In genomic region chr1:83802023-83802422, GRCh38 we compare ENCODE assay signal across 23 cellular contexts.
A peak's percentile ranks its signal among the peaks of the same experiment; 100 is the strongest.
DNase-seq lines count a peak whose midpoint lies in the region; TF ChIP-seq lines count a peak whose summit lies in the region.
"Had no signal": no experiment of that assay in that cellular context is flagged by ENCODE, and none has a peak within 500 bp of the region (broad histone marks: within the 10 kb centered on the region; RNA-seq: fewer than 3 reads in every experiment).

No MANE protein-coding gene starts in this region.

- H3K9me3 ChIP-seq in neural progenitor cell (ENCODE audit: low read depth) (no peaks in the 10 kb centered on the region), esophagus squamous epithelium (no peaks in the 10 kb centered on the region)
- H3K9me3 ChIP-seq: ascending aorta had no signal

- no peaks in the 10 kb centered on the region for H3K27me3 ChIP-seq in neural progenitor cell
- no peaks in the 10 kb centered on the region for H3K27me3 ChIP-seq in esophagus squamous epithelium
- H3K27me3 ChIP-seq: ascending aorta had no signal

- H3K4me1 ChIP-seq in neural progenitor cell (peaks cover 37% of the 10 kb centered on the region), esophagus squamous epithelium (peaks cover 0 to 5% (median 0%) of the 10 kb centered on the region in 3 donors)
- H3K4me1 ChIP-seq: parathyroid adenoma had no signal

- TF ChIP-seq POLR2A in esophagus squamous epithelium (IDR thresholded peaks at IDR 0.05), result no peak

- peak overlapping the region; percentile 17 for H3K4me2 ChIP-seq in neural progenitor cell
- H3K4me2 ChIP-seq: smooth muscle cell had no signal

- H2AFZ ChIP-seq in neural progenitor cell (replicated peaks), result no peak overlapping the region
- H2AFZ ChIP-seq: parathyroid adenoma had no signal

- peaks cover 5% of the 10 kb centered on the region for H3K9me3 Mint-ChIP-seq in neural progenitor cell
- H3K9me3 Mint-ChIP-seq: activated B cell treated with CpG ODN at 0.5 μM for 24 hours; activated T-cell treated with anti-CD3 and anti-CD28 coated beads, Interleukin-2, amount 50 U/mL, for 4 hours; memory B cell; type B pancreatic cell had no signal

- peak; percentile 8 for DNase-seq in DMS79 treated with DMSO at 0.1 percent for 48 hours (lab: John Stamatoyannopoulos, UW)
- no peak for DNase-seq in DMS79 (lab: John Stamatoyannopoulos, UW)
- DNase-seq in NCI-H146 treated with DMSO at 0.1 percent for 48 hours (lab: John Stamatoyannopoulos, UW; ENCODE audit: unreplicated experiment), result peak; percentile 74
- DNase-seq in NCI-H510A treated with DMSO at 0.1 percent for 48 hours (lab: John Stamatoyannopoulos, UW), result peak; percentile 30
- no peak for DNase-seq in neural progenitor cell (ENCODE audit: low spot score)
- no peak for DNase-seq in esophagus squamous epithelium (lab: John Stamatoyannopoulos, UW)
- DNase-seq in T-helper 1 cell, result no peak
- DNase-seq in SW 1271 (lab: John Stamatoyannopoulos, UW), result no peak
- DNase-seq: 8988T; activated B cell treated with CpG ODN at 0.5 μM for 24 hours; activated CD4-positive, alpha-beta T cell treated with anti-CD3 and anti-CD28 coated beads, Interleukin-2, amount 50 U/mL, for 1 hour; activated T-cell treated with anti-CD3 and anti-CD28 coated beads, Interleukin-2, amount 50 U/mL, for 4 hours; effector CD4-positive, alpha-beta T cell; NCI-H1092; stimulated activated naive CD4-positive, alpha-beta T cell had no signal

- no peak for TF ChIP-seq CTCF in neural progenitor cell (IDR thresholded peaks at IDR 0.05)
- TF ChIP-seq CTCF in esophagus squamous epithelium (IDR thresholded peaks at IDR 0.05), result no peak

- no peaks in the 10 kb centered on the region for H3K36me3 ChIP-seq in neural progenitor cell
- no peaks in the 10 kb centered on the region for H3K36me3 ChIP-seq in esophagus squamous epithelium
- H3K36me3 ChIP-seq: ascending aorta had no signal

- peaks cover 11% of the 10 kb centered on the region for H3F3A ChIP-seq in neural progenitor cell (ENCODE audit: low read depth)

- 70 to 79% methylated on average over 3 of the region's 3 CpGs for WGBS in esophagus squamous epithelium, 2 donors

- H3K4me1 Mint-ChIP-seq in neural progenitor cell, result peaks cover 51% of the 10 kb centered on the region
- H3K4me1 Mint-ChIP-seq: activated B cell treated with CpG ODN at 0.5 μM for 24 hours, memory B cell had no signal

- no peaks in the 10 kb centered on the region for H3K79me2 ChIP-seq in neural progenitor cell (ENCODE audit: low read depth)
- H3K79me2 ChIP-seq: parathyroid adenoma had no signal

- H3K4me3 Mint-ChIP-seq in neural progenitor cell, result no peak overlapping the region
- H3K4me3 Mint-ChIP-seq: activated B cell treated with CpG ODN at 0.5 μM for 24 hours; activated T-cell treated with anti-CD3 and anti-CD28 coated beads, Interleukin-2, amount 50 U/mL, for 4 hours; memory B cell; neural crest cell; type B pancreatic cell had no signal

- H3K36me3 Mint-ChIP-seq in neural progenitor cell, result no peaks in the 10 kb centered on the region
- H3K36me3 Mint-ChIP-seq: type B pancreatic cell had no signal

- intact Hi-C loops in esophagus squamous epithelium (cut with DNase I), result no loop called here

- no peak overlapping the region for H3K27ac Mint-ChIP-seq in neural progenitor cell
- H3K27ac Mint-ChIP-seq: activated B cell treated with CpG ODN at 0.5 μM for 24 hours, memory B cell, type B pancreatic cell had no signal

- H4K20me1 ChIP-seq in neural progenitor cell (ENCODE audit: low read depth), result no peaks in the 10 kb centered on the region

- no peak overlapping the region for H3K27ac ChIP-seq in neural progenitor cell
- H3K27ac ChIP-seq in esophagus squamous epithelium, result no peak overlapping the region
- H3K27ac ChIP-seq: ascending aorta, C4-2B, parathyroid adenoma, RWPE1 had no signal

- no peak overlapping the region for H3K9ac ChIP-seq in neural progenitor cell
- H3K9ac ChIP-seq: parathyroid adenoma had no signal

- H3K4me3 ChIP-seq in neural progenitor cell (no peak overlapping the region), esophagus squamous epithelium (no peak overlapping the region)
- H3K4me3 ChIP-seq: ascending aorta, smooth muscle cell had no signal

- H3K27me3 Mint-ChIP-seq in neural progenitor cell (ENCODE audit: insufficient read depth, low read depth), result peaks cover 2% of the 10 kb centered on the region
- H3K27me3 Mint-ChIP-seq: activated B cell treated with CpG ODN at 0.5 μM for 24 hours, type B pancreatic cell had no signal

Comparison
In these comparisons a context has a peak if more than half of its experiments do, and no peak if none do; other contexts are left out.
1. DNase-seq: peak in DMS79 treated with DMSO at 0.1 percent for 48 hours (single experiment), NCI-H146 treated with DMSO at 0.1 percent for 48 hours (single experiment) and NCI-H510A treated with DMSO at 0.1 percent for 48 hours (single experiment); none in DMS79 (single experiment), neural progenitor cell (single experiment), esophagus squamous epithelium (single experiment), T-helper 1 cell (0 of 5) and SW 1271 (0 of 2).